ENCODE assay signal across 21 cellular contexts in genomic region chrX:29693912-29694311, GRCh38.
DNase-seq lines count a peak whose midpoint lies in the region; ATAC-seq, FAIRE-seq and TF ChIP-seq lines count a peak whose summit lies in the region.
"Had no signal": no experiment of that assay in that cellular context is flagged by ENCODE, and none has a peak within 500 bp of the region (broad histone marks: within the 10 kb centered on the region; RNA-seq: fewer than 3 reads in every experiment).

No MANE protein-coding gene starts in this region.

- H3K79me2 ChIP-seq in astrocyte (ENCODE audit: insufficient read depth, low read length), result no peaks in the 10 kb centered on the region
- no peaks in the 10 kb centered on the region for H3K79me2 ChIP-seq in neural cell (replicated peaks; ENCODE audit: insufficient read depth, low read length)

- intact Hi-C loops in Right ventricle myocardium superior (cut with DNase I), result no loop called here

- no peaks in the 10 kb centered on the region for H3K27me3 Mint-ChIP-seq in astrocyte (ENCODE audit: low read depth, unreplicated experiment)
- H3K27me3 Mint-ChIP-seq: B cell; CD4-positive, CD25-positive, alpha-beta regulatory T cell had no signal

- TF ChIP-seq CTCF in astrocyte (IDR thresholded peaks at IDR 0.05; ENCODE audit: insufficient read depth, low read depth, low read length), result no peak
- no peak for TF ChIP-seq CTCF in neural cell (IDR thresholded peaks at IDR 0.05; ENCODE audit: poor library complexity, severe bottlenecking)

- H3K36me3 ChIP-seq in astrocyte (ENCODE audit: insufficient read depth, low read length) (no peaks in the 10 kb centered on the region), neural cell (ENCODE audit: insufficient read depth, low read length) (no peaks in the 10 kb centered on the region)
- H3K36me3 ChIP-seq: BLaER1, HAP-1 had no signal

- H3K9me3 Mint-ChIP-seq in astrocyte (ENCODE audit: unreplicated experiment), result no peaks in the 10 kb centered on the region
- H3K9me3 Mint-ChIP-seq: CD8-positive, alpha-beta T cell; GM23338; HFFc6 had no signal

- H2AFZ ChIP-seq in astrocyte (ENCODE audit: low read depth, low read length), result no peak overlapping the region
- H2AFZ ChIP-seq in neural cell (ENCODE audit: low read depth, low read length), result no peak overlapping the region
- H2AFZ ChIP-seq: GM23338 had no signal

- DNase-seq in SK-N-DZ (ENCODE audit: low spot score) (peak; percentile 84), astrocyte (ENCODE audit: low read depth) (no peak), Right ventricle myocardium superior (no peak)
- no peak for DNase-seq in activated CD8-positive, alpha-beta memory T cell treated with anti-CD3 and anti-CD28 coated beads, Interleukin-2, amount 50 U/mL, for 48 hours
- DNase-seq: Caco-2; CD4-positive, CD25-positive, alpha-beta regulatory T cell; CD8-positive, alpha-beta T cell; DMS153; DND-41; HFFc6 had no signal

- H3K36me3 Mint-ChIP-seq in astrocyte (ENCODE audit: low read depth, unreplicated experiment), result no peaks in the 10 kb centered on the region
- H3K36me3 Mint-ChIP-seq: CD4-positive, CD25-positive, alpha-beta regulatory T cell; CD8-positive, alpha-beta T cell had no signal

- peak; percentile 23 for TF ChIP-seq EP300 in neural cell (conservative IDR thresholded peaks at IDR 0.05; ENCODE audit: poor library complexity, severe bottlenecking)

- no peaks in the 10 kb centered on the region for H3F3A ChIP-seq in neural cell (ENCODE audit: insufficient read depth, low read length, poor library complexity, severe bottlenecking)

- H3K4me3 Mint-ChIP-seq in astrocyte (ENCODE audit: unreplicated experiment), result no peak overlapping the region
- H3K4me3 Mint-ChIP-seq: B cell; CD4-positive, CD25-positive, alpha-beta regulatory T cell; CD8-positive, alpha-beta T cell; GM23338; HFFc6 had no signal

- no peak for TF ChIP-seq RAD21 in neural cell (conservative IDR thresholded peaks at IDR 0.05)

- peaks cover 1% of the 10 kb centered on the region for H3K4me1 Mint-ChIP-seq in astrocyte (ENCODE audit: low read depth, unreplicated experiment)
- H3K4me1 Mint-ChIP-seq: B cell had no signal

- H3K9me3 ChIP-seq in astrocyte (ENCODE audit: insufficient read depth, low read depth, low read length) (no peaks in the 10 kb centered on the region), neural cell (ENCODE audit: low read length) (no peaks in the 10 kb centered on the region)
- H3K9me3 ChIP-seq: BLaER1, Caco-2, HAP-1 had no signal

- H3K4me3 ChIP-seq in astrocyte (ENCODE audit: insufficient read depth, low read depth, low read length), result no peak overlapping the region
- no peak overlapping the region for H3K4me3 ChIP-seq in neural cell (ENCODE audit: low read length)
- H3K4me3 ChIP-seq: BLaER1, GM23338, HAP-1 had no signal

- H3K9ac ChIP-seq in astrocyte (ENCODE audit: low read length) (no peak overlapping the region), neural cell (ENCODE audit: low read length) (no peak overlapping the region)
- H3K9ac ChIP-seq: BLaER1 had no signal

- H3K27me3 ChIP-seq in astrocyte (ENCODE audit: insufficient read depth, low read length) (no peaks in the 10 kb centered on the region), neural cell (ENCODE audit: insufficient read depth, low read depth, low read length) (no peaks in the 10 kb centered on the region)
- H3K27me3 ChIP-seq: BLaER1 had no signal

- H3K4me2 ChIP-seq in astrocyte (ENCODE audit: low read length) (no peak overlapping the region), neural cell (ENCODE audit: low read length) (no peak overlapping the region)
- H3K4me2 ChIP-seq: BLaER1, GM23338 had no signal

- H3K27ac ChIP-seq in astrocyte (ENCODE audit: low read depth, low read length), result no peak overlapping the region
- H3K27ac ChIP-seq in neural cell (ENCODE audit: low read length), result peak overlapping the region; percentile 11
- H3K27ac ChIP-seq: BLaER1, C4-2B had no signal

- H3K9me2 ChIP-seq in neural cell (ENCODE audit: insufficient read depth, low read length), result no peaks in the 10 kb centered on the region

- ATAC-seq in GM19023 (IDR thresholded peaks at IDR 0.05; ENCODE audit: unreplicated experiment) (no peak), Right ventricle myocardium superior (ENCODE audit: poor library complexity) (no peak)
- ATAC-seq: CD8-positive, alpha-beta T cell; GM23338 had no signal

- peak; percentile 97 for FAIRE-seq in astrocyte (lab: Jason Lieb, UNC)
- FAIRE-seq: G401.6, GM12892, GM19239, H54 had no signal

- H4K20me1 ChIP-seq in astrocyte (ENCODE audit: insufficient read depth, low read length), result no peaks in the 10 kb centered on the region
- H4K20me1 ChIP-seq in neural cell (ENCODE audit: insufficient read depth), result no peaks in the 10 kb centered on the region
- H4K20me1 ChIP-seq: BLaER1 had no signal

- no peak overlapping the region for H3K27ac Mint-ChIP-seq in astrocyte (ENCODE audit: unreplicated experiment)
- H3K27ac Mint-ChIP-seq: B cell; CD4-positive, CD25-positive, alpha-beta regulatory T cell; CD8-positive, alpha-beta T cell; GM23338; HFFc6 had no signal

- no peaks in the 10 kb centered on the region for H3K4me1 ChIP-seq in astrocyte (ENCODE audit: insufficient read depth, low read length)
- H3K4me1 ChIP-seq: BLaER1, Caco-2, HAP-1 had no signal

TF ChIP-seq in neural cell, 6 proteins besides CTCF, POLR2A, EP300 and RAD21:
- TF ChIP-seq POLR2AphosphoS5 (IDR thresholded peaks at IDR 0.05), result peak; percentile 42
- TF ChIP-seq SMC3 (conservative IDR thresholded peaks at IDR 0.05; ENCODE audit: poor library complexity), result no peak
TF ChIP-seq in neural cell: peak in this region for 1.
